In the genomic region with DNA sequence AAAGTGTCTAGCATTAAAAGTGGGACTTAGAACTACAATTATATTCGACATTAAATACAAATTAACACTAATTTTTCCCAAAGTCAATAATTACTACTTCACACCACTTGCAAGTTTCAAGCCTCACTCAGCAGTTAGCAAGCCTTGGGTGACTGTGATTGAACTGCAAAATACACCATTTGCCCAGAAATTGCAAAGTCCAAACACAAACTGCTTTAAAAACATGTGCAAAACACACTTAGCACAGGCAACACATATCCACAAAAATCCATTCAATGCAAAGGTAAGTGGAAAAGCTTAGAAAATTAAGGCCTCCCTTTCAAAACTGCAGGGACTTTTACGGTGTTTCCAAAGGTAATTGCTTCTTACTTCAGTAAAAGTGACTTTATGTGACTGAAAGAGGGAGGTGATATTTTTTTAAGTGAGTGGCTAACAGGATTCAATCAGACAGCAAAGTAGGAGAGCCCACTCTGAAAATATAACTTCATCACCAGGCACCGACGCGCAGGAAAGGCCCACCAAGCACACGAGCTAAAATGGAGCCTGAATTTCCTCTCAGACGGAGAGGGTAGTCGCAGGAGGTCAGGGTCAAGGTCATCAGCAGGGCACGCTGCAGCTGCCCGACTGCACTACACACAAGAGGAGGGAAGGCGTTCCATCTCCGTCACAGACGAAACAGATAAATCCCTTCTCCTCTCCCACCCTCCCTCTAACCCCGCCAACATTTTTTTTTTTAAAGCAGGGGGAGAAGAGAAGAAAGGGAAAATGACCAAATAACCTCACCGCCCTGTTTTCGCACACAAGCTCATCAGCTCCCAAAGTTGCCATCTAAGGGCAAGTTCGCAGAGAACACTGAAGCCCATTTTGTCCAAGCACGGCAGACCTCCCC, we compare ENCODE assay signal across 7 cellular contexts. TPM values are rescaled to one million over a fixed set of nuclear protein-coding genes. Genes with fewer than 3 reads are reported as not detected.
A peak's percentile ranks its signal among the peaks of the same experiment; 100 is the strongest.
DNase-seq lines count a peak whose midpoint lies in the region; ATAC-seq and TF ChIP-seq lines count a peak whose summit lies in the region.

No MANE protein-coding gene starts in this region.

- no peaks in the 10 kb centered on the region for H3K27me3 ChIP-seq in GM06990 (replicated peaks; ENCODE audit: control insufficient read depth, insufficient read depth, low read length)
- H3K27me3 ChIP-seq in body of pancreas = no peaks in the 10 kb centered on the region

- peaks cover 19% of the 10 kb centered on the region for H3K4me1 ChIP-seq in body of pancreas

- H3K36me3 ChIP-seq in GM06990 (ENCODE audit: control insufficient read depth, insufficient read depth, low read length) (no peaks in the 10 kb centered on the region), body of pancreas (replicated peaks in 1 of 2; ENCODE audit: insufficient read depth in 1 of 2, low read depth in 2 of 2) (no peaks in the 10 kb centered on the region)

- TF ChIP-seq CTCF in GM06990 (IDR thresholded peaks at IDR 0.05; ENCODE audit: insufficient read depth, low read length, poor library complexity, severe bottlenecking) = no peak
- TF ChIP-seq CTCF in body of pancreas (IDR thresholded peaks at IDR 0.05) = no peak

- TF ChIP-seq POLR2A in body of pancreas (IDR thresholded peaks at IDR 0.05) = no peak

- no peaks in the 10 kb centered on the region for H3K9me3 ChIP-seq in body of pancreas

- intact Hi-C loops in body of pancreas (cut with DNase I) = no loop called here

- peak; percentile 32 for ATAC-seq in GM21528 (IDR thresholded peaks at IDR 0.05; ENCODE audit: low FRiP score, unreplicated experiment)
- no peak for ATAC-seq in body of pancreas

- H3K4me3 ChIP-seq in GM06990 (replicated peaks; ENCODE audit: low read depth, low read length) (peak overlapping the region; percentile 73), body of pancreas (peak overlapping the region; percentile 80 to 84)

- DNase-seq in GM06990 (ENCODE audit: extremely low read depth, insufficient read length) (peak; percentile 67), NAMALWA (ENCODE audit: low spot score) (peak; percentile 76), body of pancreas (peak in 3 of 4 donors; percentile 28 to 42 (median 30)), islet precursor cell (peak; percentile 76), NCI-H1436 treated with DMSO at 0.1 percent for 48 hours (lab: John Stamatoyannopoulos, UW) (no peak)
- DNase-seq in stimulated activated CD8-positive, alpha-beta memory T cell treated with anti-CD3 and anti-CD28 coated beads, Interleukin-4, amount 100 ng/mL, for 48 hours = peak; percentile 50

- 3 to 6% methylated on average over 18 of the region's 18 CpGs for WGBS in body of pancreas, 2 donors

- peak overlapping the region; percentile 92 to 98 (median 96) for H3K27ac ChIP-seq in body of pancreas

RNA-seq across cellular contexts. Expression of a gene that starts 3.1 kb away (rescaled TPM):
- 10 to 100 TPM in 1 of 2 donors, 1 to 10 TPM in 1; 5.4 to 13.8 TPM for total RNA-seq in body of pancreas
